28 cellular contexts compared by ENCODE assay signal in the genomic region with DNA sequence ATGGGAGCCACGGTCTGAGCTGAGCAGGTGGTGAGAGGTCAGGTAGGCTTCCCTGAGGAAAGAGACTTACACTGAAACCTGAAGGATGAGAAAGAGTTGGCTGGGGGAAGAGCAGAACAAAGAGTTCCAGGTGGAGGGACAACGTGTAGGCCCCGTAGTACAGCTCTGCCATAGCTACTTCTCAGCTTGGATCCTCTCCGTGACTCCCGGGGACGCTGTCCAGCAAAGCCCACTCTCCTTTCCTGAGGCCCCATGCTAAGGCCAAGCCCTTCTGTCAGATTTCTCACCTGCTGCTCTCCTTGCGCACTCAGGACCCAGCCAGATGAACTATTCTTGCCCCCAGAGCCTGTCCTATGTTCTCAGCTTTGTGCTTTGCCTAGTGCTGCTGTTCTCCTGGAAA.
"Had no signal": no experiment of that assay in that cellular context is flagged by ENCODE, and none has a peak within 500 bp of the region (broad histone marks: within the 10 kb centered on the region; RNA-seq: fewer than 3 reads in every experiment).

No MANE protein-coding gene starts in this region.

- H3K9me3 ChIP-seq: ascending aorta, breast epithelium, colonic mucosa had no signal

- H3K4me3 ChIP-seq: ascending aorta, breast epithelium, cardiac muscle cell, colonic mucosa had no signal

- H3K36me3 ChIP-seq: ascending aorta, breast epithelium, cardiac muscle cell, colonic mucosa had no signal

- H3K4me1 ChIP-seq: ascending aorta, breast epithelium, colonic mucosa had no signal

- DNase-seq: activated CD4-positive, alpha-beta memory T cell treated with anti-CD3 and anti-CD28 coated beads for 36 hours; activated CD4-positive, alpha-beta T cell treated with anti-CD3 and anti-CD28 coated beads for 36 hours; activated CD4-positive, alpha-beta T cell treated with anti-CD3 and anti-CD28 coated beads, Interleukin-2, amount 10 ng/mL, durations not matched to agents 24 days and 14 days; activated CD4-positive, CD25-positive, alpha-beta regulatory T cell; activated CD4-positive, CD25-positive, alpha-beta regulatory T cell treated with anti-CD3 and anti-CD28 coated beads, Interleukin-2, amount 50 U/mL, for 72 hours; activated CD8-positive, alpha-beta memory T cell treated with anti-CD3 and anti-CD28 coated beads, Interleukin-2, amount 10 ng/mL, durations not matched to agents 7 days and 5 days; activated CD8-positive, alpha-beta memory T cell treated with anti-CD3 and anti-CD28 coated beads, Interleukin-2, amount 50 U/mL, for 4 hours; activated CD8-positive, alpha-beta T cell treated with anti-CD3 and anti-CD28 coated beads, Interleukin-2, amount 10 ng/mL, durations not matched to agents 7 days and 5 days; activated gamma-delta T cell; activated naive CD4-positive, alpha-beta T cell; activated naive CD4-positive, alpha-beta T cell treated with anti-CD3 and anti-CD28 coated beads, Interleukin-2, amount 10 ng/mL, durations not matched to agents 7 days and 5 days; activated naive CD8-positive, alpha-beta T cell treated with anti-CD3 and anti-CD28 coated beads, Interleukin-2, amount 10 ng/mL, durations not matched to agents 7 days and 5 days; activated T-cell treated with anti-CD3 and anti-CD28 coated beads, Interleukin-2, amount 50 U/mL, for 24 hours; activated T-cell treated with anti-CD3 and anti-CD28 coated beads, Interleukin-2, amount 50 U/mL, for 72 hours; central memory CD4-positive, alpha-beta T cell; cerebellar nuclear complex; colonic mucosa; effector memory CD4-positive, alpha-beta T cell; endodermal cell; foreskin fibroblast; head of caudate nucleus; T-helper 2 cell had no signal

- H3K4me1 Mint-ChIP-seq: activated CD4-positive, alpha-beta T cell treated with anti-CD3 and anti-CD28 coated beads for 36 hours; activated CD4-positive, alpha-beta T cell treated with anti-CD3 and anti-CD28 coated beads, Interleukin-2, amount 10 ng/mL, durations not matched to agents 24 days and 14 days; activated CD8-positive, alpha-beta memory T cell treated with anti-CD3 and anti-CD28 coated beads, Interleukin-2, amount 10 ng/mL, durations not matched to agents 7 days and 5 days; activated naive CD4-positive, alpha-beta T cell treated with anti-CD3 and anti-CD28 coated beads, Interleukin-2, amount 10 ng/mL, durations not matched to agents 7 days and 5 days; activated naive CD8-positive, alpha-beta T cell treated with anti-CD3 and anti-CD28 coated beads, Interleukin-2, amount 10 ng/mL, durations not matched to agents 7 days and 5 days; brain had no signal

- ATAC-seq: activated CD4-positive, alpha-beta T cell treated with anti-CD3 and anti-CD28 coated beads for 36 hours; activated CD8-positive, alpha-beta memory T cell treated with anti-CD3 and anti-CD28 coated beads, Interleukin-2, amount 10 ng/mL, durations not matched to agents 7 days and 5 days; activated CD8-positive, alpha-beta T cell treated with anti-CD3 and anti-CD28 coated beads, Interleukin-2, amount 10 ng/mL, durations not matched to agents 7 days and 5 days; activated naive CD4-positive, alpha-beta T cell treated with anti-CD3 and anti-CD28 coated beads, Interleukin-2, amount 50 U/mL, for 72 hours; activated T-cell treated with anti-CD3 and anti-CD28 coated beads, Interleukin-2, amount 50 U/mL, for 72 hours; esophagus mucosa had no signal

- H3K27me3 ChIP-seq: ascending aorta, breast epithelium, cardiac muscle cell, colonic mucosa had no signal

- H3K9me3 Mint-ChIP-seq: activated CD4-positive, alpha-beta memory T cell treated with anti-CD3 and anti-CD28 coated beads for 36 hours; activated CD4-positive, alpha-beta T cell treated with anti-CD3 and anti-CD28 coated beads, Interleukin-2, amount 10 ng/mL, durations not matched to agents 24 days and 14 days; activated naive CD4-positive, alpha-beta T cell treated with anti-CD3 and anti-CD28 coated beads, Interleukin-2, amount 10 ng/mL, durations not matched to agents 7 days and 5 days; activated naive CD4-positive, alpha-beta T cell treated with anti-CD3 and anti-CD28 coated beads, Interleukin-2, amount 50 U/mL, for 72 hours; activated naive CD8-positive, alpha-beta T cell treated with anti-CD3 and anti-CD28 coated beads, Interleukin-2, amount 10 ng/mL, durations not matched to agents 7 days and 5 days; activated T-cell treated with anti-CD3 and anti-CD28 coated beads, Interleukin-2, amount 50 U/mL, for 72 hours had no signal

- H3K27ac ChIP-seq: ascending aorta, breast epithelium, cardiac muscle cell, colonic mucosa had no signal

- H3K36me3 Mint-ChIP-seq: activated CD4-positive, alpha-beta memory T cell treated with anti-CD3 and anti-CD28 coated beads for 36 hours; activated CD8-positive, alpha-beta memory T cell treated with anti-CD3 and anti-CD28 coated beads, Interleukin-2, amount 10 ng/mL, durations not matched to agents 7 days and 5 days; activated naive CD4-positive, alpha-beta T cell treated with anti-CD3 and anti-CD28 coated beads, Interleukin-2, amount 10 ng/mL, durations not matched to agents 7 days and 5 days; activated naive CD4-positive, alpha-beta T cell treated with anti-CD3 and anti-CD28 coated beads, Interleukin-2, amount 50 U/mL, for 72 hours; activated naive CD8-positive, alpha-beta T cell treated with anti-CD3 and anti-CD28 coated beads, Interleukin-2, amount 10 ng/mL, durations not matched to agents 7 days and 5 days; brain had no signal

- H3K27ac Mint-ChIP-seq: activated CD4-positive, alpha-beta memory T cell treated with anti-CD3 and anti-CD28 coated beads for 36 hours; activated CD4-positive, alpha-beta T cell treated with anti-CD3 and anti-CD28 coated beads for 36 hours; activated CD4-positive, alpha-beta T cell treated with anti-CD3 and anti-CD28 coated beads, Interleukin-2, amount 10 ng/mL, durations not matched to agents 24 days and 14 days; activated CD8-positive, alpha-beta memory T cell treated with anti-CD3 and anti-CD28 coated beads, Interleukin-2, amount 10 ng/mL, durations not matched to agents 7 days and 5 days; activated CD8-positive, alpha-beta T cell treated with anti-CD3 and anti-CD28 coated beads, Interleukin-2, amount 10 ng/mL, durations not matched to agents 7 days and 5 days; activated naive CD4-positive, alpha-beta T cell treated with anti-CD3 and anti-CD28 coated beads, Interleukin-2, amount 10 ng/mL, durations not matched to agents 7 days and 5 days; activated naive CD4-positive, alpha-beta T cell treated with anti-CD3 and anti-CD28 coated beads, Interleukin-2, amount 50 U/mL, for 72 hours; activated naive CD8-positive, alpha-beta T cell treated with anti-CD3 and anti-CD28 coated beads, Interleukin-2, amount 10 ng/mL, durations not matched to agents 7 days and 5 days; activated T-cell treated with anti-CD3 and anti-CD28 coated beads, Interleukin-2, amount 50 U/mL, for 24 hours; activated T-cell treated with anti-CD3 and anti-CD28 coated beads, Interleukin-2, amount 50 U/mL, for 72 hours; brain; endodermal cell had no signal

- H3K4me3 Mint-ChIP-seq: activated CD4-positive, alpha-beta memory T cell treated with anti-CD3 and anti-CD28 coated beads for 36 hours; activated CD4-positive, alpha-beta T cell treated with anti-CD3 and anti-CD28 coated beads for 36 hours; activated CD4-positive, alpha-beta T cell treated with anti-CD3 and anti-CD28 coated beads, Interleukin-2, amount 10 ng/mL, durations not matched to agents 24 days and 14 days; activated CD8-positive, alpha-beta memory T cell treated with anti-CD3 and anti-CD28 coated beads, Interleukin-2, amount 10 ng/mL, durations not matched to agents 7 days and 5 days; activated CD8-positive, alpha-beta T cell treated with anti-CD3 and anti-CD28 coated beads, Interleukin-2, amount 10 ng/mL, durations not matched to agents 7 days and 5 days; activated naive CD4-positive, alpha-beta T cell treated with anti-CD3 and anti-CD28 coated beads, Interleukin-2, amount 10 ng/mL, durations not matched to agents 7 days and 5 days; activated naive CD8-positive, alpha-beta T cell treated with anti-CD3 and anti-CD28 coated beads, Interleukin-2, amount 10 ng/mL, durations not matched to agents 7 days and 5 days; activated T-cell treated with anti-CD3 and anti-CD28 coated beads, Interleukin-2, amount 50 U/mL, for 24 hours; activated T-cell treated with anti-CD3 and anti-CD28 coated beads, Interleukin-2, amount 50 U/mL, for 72 hours; brain; endodermal cell had no signal
